ENCODE assay signal across 1 cellular context in the genomic region with DNA sequence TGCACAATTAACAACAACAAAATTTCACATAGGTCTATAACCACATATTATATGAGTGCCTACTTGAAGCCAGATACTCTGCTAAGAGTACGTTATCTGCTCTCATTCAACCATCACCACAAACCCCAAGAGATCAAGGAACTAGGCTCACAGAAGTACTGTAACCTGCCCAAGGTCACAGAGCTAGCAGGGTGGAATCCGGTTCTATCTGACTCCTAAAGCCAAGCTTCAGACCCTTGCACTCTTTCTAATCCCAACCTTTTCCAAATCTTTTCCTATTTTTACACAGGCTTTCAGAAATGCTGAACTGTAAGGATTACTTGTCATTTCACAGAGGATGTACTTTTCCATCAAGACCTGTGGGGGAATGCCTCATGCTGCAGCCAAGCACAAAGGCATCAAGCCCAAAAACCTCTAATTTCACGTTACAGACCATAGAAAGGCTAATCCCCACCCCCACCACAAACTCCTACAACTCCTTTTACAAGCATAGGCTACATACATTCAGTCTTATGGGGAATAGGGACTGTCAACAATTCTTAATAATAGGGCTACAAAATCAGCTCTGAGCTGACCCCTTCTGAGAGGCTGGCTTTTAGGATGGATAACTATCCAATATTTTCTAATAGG.
TF ChIP-seq lines count a peak whose summit lies in the region.

No MANE protein-coding gene starts in this region.

TF ChIP-seq in GM23338, 12 proteins besides CTCF, POLR2A, EP300 and RAD21 (continued from another document):
- TF ChIP-seq, protein P1, sequence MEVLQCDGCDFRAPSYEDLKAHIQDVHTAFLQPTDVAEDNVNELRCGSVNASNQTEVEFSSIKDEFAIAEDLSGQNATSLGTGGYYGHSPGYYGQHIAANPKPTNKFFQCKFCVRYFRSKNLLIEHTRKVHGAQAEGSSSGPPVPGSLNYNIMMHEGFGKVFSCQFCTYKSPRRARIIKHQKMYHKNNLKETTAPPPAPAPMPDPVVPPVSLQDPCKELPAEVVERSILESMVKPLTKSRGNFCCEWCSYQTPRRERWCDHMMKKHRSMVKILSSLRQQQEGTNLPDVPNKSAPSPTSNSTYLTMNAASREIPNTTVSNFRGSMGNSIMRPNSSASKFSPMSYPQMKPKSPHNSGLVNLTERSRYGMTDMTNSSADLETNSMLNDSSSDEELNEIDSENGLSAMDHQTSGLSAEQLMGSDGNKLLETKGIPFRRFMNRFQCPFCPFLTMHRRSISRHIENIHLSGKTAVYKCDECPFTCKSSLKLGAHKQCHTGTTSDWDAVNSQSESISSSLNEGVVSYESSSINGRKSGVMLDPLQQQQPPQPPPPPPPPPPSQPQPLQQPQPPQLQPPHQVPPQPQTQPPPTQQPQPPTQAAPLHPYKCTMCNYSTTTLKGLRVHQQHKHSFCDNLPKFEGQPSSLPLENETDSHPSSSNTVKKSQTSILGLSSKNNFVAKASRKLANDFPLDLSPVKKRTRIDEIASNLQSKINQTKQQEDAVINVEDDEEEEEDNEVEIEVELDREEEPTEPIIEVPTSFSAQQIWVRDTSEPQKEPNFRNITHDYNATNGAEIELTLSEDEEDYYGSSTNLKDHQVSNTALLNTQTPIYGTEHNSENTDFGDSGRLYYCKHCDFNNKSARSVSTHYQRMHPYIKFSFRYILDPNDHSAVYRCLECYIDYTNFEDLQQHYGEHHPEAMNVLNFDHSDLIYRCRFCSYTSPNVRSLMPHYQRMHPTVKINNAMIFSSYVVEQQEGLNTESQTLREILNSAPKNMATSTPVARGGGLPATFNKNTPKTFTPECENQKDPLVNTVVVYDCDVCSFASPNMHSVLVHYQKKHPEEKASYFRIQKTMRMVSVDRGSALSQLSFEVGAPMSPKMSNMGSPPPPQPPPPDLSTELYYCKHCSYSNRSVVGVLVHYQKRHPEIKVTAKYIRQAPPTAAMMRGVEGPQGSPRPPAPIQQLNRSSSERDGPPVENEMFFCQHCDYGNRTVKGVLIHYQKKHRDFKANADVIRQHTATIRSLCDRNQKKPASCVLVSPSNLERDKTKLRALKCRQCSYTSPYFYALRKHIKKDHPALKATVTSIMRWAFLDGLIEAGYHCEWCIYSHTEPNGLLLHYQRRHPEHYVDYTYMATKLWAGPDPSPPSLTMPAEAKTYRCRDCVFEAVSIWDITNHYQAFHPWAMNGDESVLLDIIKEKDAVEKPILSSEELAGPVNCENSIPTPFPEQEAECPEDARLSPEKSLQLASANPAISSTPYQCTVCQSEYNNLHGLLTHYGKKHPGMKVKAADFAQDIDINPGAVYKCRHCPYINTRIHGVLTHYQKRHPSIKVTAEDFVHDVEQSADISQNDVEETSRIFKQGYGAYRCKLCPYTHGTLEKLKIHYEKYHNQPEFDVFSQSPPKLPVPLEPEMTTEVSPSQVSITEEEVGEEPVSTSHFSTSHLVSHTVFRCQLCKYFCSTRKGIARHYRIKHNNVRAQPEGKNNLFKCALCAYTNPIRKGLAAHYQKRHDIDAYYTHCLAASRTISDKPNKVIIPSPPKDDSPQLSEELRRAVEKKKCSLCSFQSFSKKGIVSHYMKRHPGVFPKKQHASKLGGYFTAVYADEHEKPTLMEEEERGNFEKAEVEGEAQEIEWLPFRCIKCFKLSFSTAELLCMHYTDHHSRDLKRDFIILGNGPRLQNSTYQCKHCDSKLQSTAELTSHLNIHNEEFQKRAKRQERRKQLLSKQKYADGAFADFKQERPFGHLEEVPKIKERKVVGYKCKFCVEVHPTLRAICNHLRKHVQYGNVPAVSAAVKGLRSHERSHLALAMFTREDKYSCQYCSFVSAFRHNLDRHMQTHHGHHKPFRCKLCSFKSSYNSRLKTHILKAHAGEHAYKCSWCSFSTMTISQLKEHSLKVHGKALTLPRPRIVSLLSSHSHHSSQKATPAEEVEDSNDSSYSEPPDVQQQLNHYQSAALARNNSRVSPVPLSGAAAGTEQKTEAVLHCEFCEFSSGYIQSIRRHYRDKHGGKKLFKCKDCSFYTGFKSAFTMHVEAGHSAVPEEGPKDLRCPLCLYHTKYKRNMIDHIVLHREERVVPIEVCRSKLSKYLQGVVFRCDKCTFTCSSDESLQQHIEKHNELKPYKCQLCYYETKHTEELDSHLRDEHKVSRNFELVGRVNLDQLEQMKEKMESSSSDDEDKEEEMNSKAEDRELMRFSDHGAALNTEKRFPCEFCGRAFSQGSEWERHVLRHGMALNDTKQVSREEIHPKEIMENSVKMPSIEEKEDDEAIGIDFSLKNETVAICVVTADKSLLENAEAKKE (CRISPR knock-in tag; IDR thresholded peaks at IDR 0.05), result no peak
- TF ChIP-seq, protein P2, sequence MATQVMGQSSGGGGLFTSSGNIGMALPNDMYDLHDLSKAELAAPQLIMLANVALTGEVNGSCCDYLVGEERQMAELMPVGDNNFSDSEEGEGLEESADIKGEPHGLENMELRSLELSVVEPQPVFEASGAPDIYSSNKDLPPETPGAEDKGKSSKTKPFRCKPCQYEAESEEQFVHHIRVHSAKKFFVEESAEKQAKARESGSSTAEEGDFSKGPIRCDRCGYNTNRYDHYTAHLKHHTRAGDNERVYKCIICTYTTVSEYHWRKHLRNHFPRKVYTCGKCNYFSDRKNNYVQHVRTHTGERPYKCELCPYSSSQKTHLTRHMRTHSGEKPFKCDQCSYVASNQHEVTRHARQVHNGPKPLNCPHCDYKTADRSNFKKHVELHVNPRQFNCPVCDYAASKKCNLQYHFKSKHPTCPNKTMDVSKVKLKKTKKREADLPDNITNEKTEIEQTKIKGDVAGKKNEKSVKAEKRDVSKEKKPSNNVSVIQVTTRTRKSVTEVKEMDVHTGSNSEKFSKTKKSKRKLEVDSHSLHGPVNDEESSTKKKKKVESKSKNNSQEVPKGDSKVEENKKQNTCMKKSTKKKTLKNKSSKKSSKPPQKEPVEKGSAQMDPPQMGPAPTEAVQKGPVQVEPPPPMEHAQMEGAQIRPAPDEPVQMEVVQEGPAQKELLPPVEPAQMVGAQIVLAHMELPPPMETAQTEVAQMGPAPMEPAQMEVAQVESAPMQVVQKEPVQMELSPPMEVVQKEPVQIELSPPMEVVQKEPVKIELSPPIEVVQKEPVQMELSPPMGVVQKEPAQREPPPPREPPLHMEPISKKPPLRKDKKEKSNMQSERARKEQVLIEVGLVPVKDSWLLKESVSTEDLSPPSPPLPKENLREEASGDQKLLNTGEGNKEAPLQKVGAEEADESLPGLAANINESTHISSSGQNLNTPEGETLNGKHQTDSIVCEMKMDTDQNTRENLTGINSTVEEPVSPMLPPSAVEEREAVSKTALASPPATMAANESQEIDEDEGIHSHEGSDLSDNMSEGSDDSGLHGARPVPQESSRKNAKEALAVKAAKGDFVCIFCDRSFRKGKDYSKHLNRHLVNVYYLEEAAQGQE (IDR thresholded peaks at IDR 0.05; ENCODE audit: unreplicated experiment), result no peak
- TF ChIP-seq EZH2 (IDR thresholded peaks at IDR 0.05; ENCODE audit: low read depth, unreplicated experiment) (no peak), EZH2phosphoT487 (IDR thresholded peaks at IDR 0.05; ENCODE audit: unreplicated experiment) (no peak), JUNB (IDR thresholded peaks at IDR 0.05; ENCODE audit: unreplicated experiment) (no peak), ZNF114 (CRISPR knock-in tag; IDR thresholded peaks at IDR 0.05) (no peak), POLR2AphosphoS5 (IDR thresholded peaks at IDR 0.05; ENCODE audit: low read depth) (no peak), CREB1 (CRISPR knock-in tag; IDR thresholded peaks at IDR 0.05; ENCODE audit: low read depth) (no peak), NANOG (IDR thresholded peaks at IDR 0.05; ENCODE audit: borderline replicate concordance) (no peak)
